ENCODE assay signal across 8 cellular contexts in genomic region chr6:97059473-97059872, GRCh38.
DNase-seq lines count a peak whose midpoint lies in the region; ATAC-seq and TF ChIP-seq lines count a peak whose summit lies in the region.

No MANE protein-coding gene starts in this region.

- peaks cover 12% of the 10 kb centered on the region for H3K27me3 ChIP-seq in DND-41 (ENCODE audit: insufficient read depth, low read length, poor library complexity)

- no peaks in the 10 kb centered on the region for H3K9me3 ChIP-seq in DND-41 (ENCODE audit: insufficient read depth, low read length, severe bottlenecking)

- H3K4me3 ChIP-seq in DND-41 (ENCODE audit: low read depth in 1 of 2, low read length in 2 of 2): no peak overlapping the region
- H3K4me3 ChIP-seq in choroid plexus epithelial cell (ENCODE audit: low read depth, low read length): no peak overlapping the region

- no peaks in the 10 kb centered on the region for H3K4me1 ChIP-seq in DND-41 (ENCODE audit: insufficient read depth, low read length)

- TF ChIP-seq CTCF in DND-41 (IDR thresholded peaks at IDR 0.05; ENCODE audit: borderline replicate concordance, extremely low read depth, low read length, poor library complexity, severe bottlenecking): peak; percentile 74
- peak; percentile 55 for TF ChIP-seq CTCF in choroid plexus epithelial cell (conservative IDR thresholded peaks at IDR 0.05; ENCODE audit: low read depth, low read length)

- no peaks in the 10 kb centered on the region for H3K79me2 ChIP-seq in DND-41 (ENCODE audit: insufficient read depth, low read length)

- H3K27ac ChIP-seq in DND-41 (ENCODE audit: low read length): no peak overlapping the region

- no peaks in the 10 kb centered on the region for H3K36me3 ChIP-seq in DND-41 (ENCODE audit: insufficient read depth, low read length)

- H2AFZ ChIP-seq in DND-41 (ENCODE audit: low read depth, low read length): no peak overlapping the region

- no peak overlapping the region for H3K4me2 ChIP-seq in DND-41 (ENCODE audit: insufficient read depth, low read length)

- H3K9ac ChIP-seq in DND-41 (ENCODE audit: low read depth, low read length): no peak overlapping the region

- ATAC-seq in DND-41 (ENCODE audit: insufficient read depth, low read depth) (peak; percentile 74), GM19351 (IDR thresholded peaks at IDR 0.05; ENCODE audit: unreplicated experiment) (peak; percentile 84), HG03159 (IDR thresholded peaks at IDR 0.05; ENCODE audit: unreplicated experiment) (peak; percentile 95)

- DNase-seq in DND-41: no peak
- peak; percentile 67 for DNase-seq in NCI-H748 (lab: John Stamatoyannopoulos, UW; ENCODE audit: unreplicated experiment)
- peak; percentile 69 for DNase-seq in choroid plexus epithelial cell (ENCODE audit: low read depth)
- DNase-seq in middle frontal gyrus (ENCODE audit: extremely low spot score, low spot score): peak; percentile 37
- DNase-seq in cortex of kidney (lab: John Stamatoyannopoulos, UW): no peak
- DNase-seq in cerebellar nuclear complex (lab: John Stamatoyannopoulos, UW): no peak

- H4K20me1 ChIP-seq in DND-41 (ENCODE audit: insufficient read depth, low read length): no peaks in the 10 kb centered on the region

Comparison
In these comparisons a context has a peak if more than half of its experiments do, and no peak if none do; other contexts are left out.
1. DNase-seq: peak in NCI-H748 (single experiment), choroid plexus epithelial cell (single experiment) and middle frontal gyrus (single experiment); none in DND-41 (single experiment), cortex of kidney (single experiment) and cerebellar nuclear complex (0 of 2).
2. Peak in every context shown above with its lines, with median percentiles within 50 percentile points of each other: ATAC-seq.